Comparison of ENCODE assay signal across 29 cellular contexts in genomic region chr1:201183209-201183608, GRCh38. TPM values are rescaled to one million over a fixed set of nuclear protein-coding genes. Genes with fewer than 3 reads are reported as not detected.
DNase-seq lines count a peak whose midpoint lies in the region; ATAC-seq and TF ChIP-seq lines count a peak whose summit lies in the region.
"Had no signal": no experiment of that assay in that cellular context is flagged by ENCODE, and none has a peak within 500 bp of the region (broad histone marks: within the 10 kb centered on the region; RNA-seq: fewer than 3 reads in every experiment).

No MANE protein-coding gene starts in this region.

- TF ChIP-seq CTCF in RWPE2 (IDR thresholded peaks at IDR 0.05; ENCODE audit: poor library complexity, severe bottlenecking) (no peak), right atrium auricular region (IDR thresholded peaks at IDR 0.05) (no peak)

- no peak overlapping the region for H2BK12ac ChIP-seq in trophoblast cell (ENCODE audit: low read length)

- no peak overlapping the region for H4K8ac ChIP-seq in trophoblast cell (ENCODE audit: low read depth, low read length)

- H2AK5ac ChIP-seq in trophoblast cell (ENCODE audit: low read length), result peak overlapping the region; percentile 73

- H3K4me3 ChIP-seq in RWPE2 (ENCODE audit: severe bottlenecking) (no peak overlapping the region), trophoblast cell (ENCODE audit: low read depth, low read length) (no peak overlapping the region), right atrium auricular region (no peak overlapping the region)
- H3K4me3 ChIP-seq: dorsolateral prefrontal cortex, gastroesophageal sphincter, lung had no signal

- H3K36me3 ChIP-seq in RWPE2 (ENCODE audit: low read depth), result no peaks in the 10 kb centered on the region
- no peaks in the 10 kb centered on the region for H3K36me3 ChIP-seq in trophoblast cell (ENCODE audit: control insufficient read depth in 1 of 2, insufficient read depth in 2 of 2, low read length in 2 of 2)
- H3K36me3 ChIP-seq in right atrium auricular region, result no peaks in the 10 kb centered on the region
- H3K36me3 ChIP-seq: gastroesophageal sphincter had no signal

- DNase-seq in HEK293T (ENCODE audit: extremely low spot score), result no peak
- peak; percentile 61 for DNase-seq in NCI-H146 (lab: John Stamatoyannopoulos, UW)
- DNase-seq in RWPE2 (ENCODE audit: low spot score), result no peak
- no peak for DNase-seq in trophoblast cell
- DNase-seq in LoVo (ENCODE audit: low spot score), result no peak
- DNase-seq in effector CD8-positive, alpha-beta T cell (lab: John Stamatoyannopoulos, UW), result no peak
- no peak for DNase-seq in right atrium auricular region (ENCODE audit: low spot score)
- DNase-seq: activated CD4-positive, alpha-beta memory T cell treated with anti-CD3 and anti-CD28 coated beads, Interleukin-2, amount 10 ng/mL, durations not matched to agents 7 days and 5 days; activated CD8-positive, alpha-beta memory T cell treated with anti-CD3 and anti-CD28 coated beads, Interleukin-2, amount 50 U/mL, for 48 hours; activated naive CD4-positive, alpha-beta T cell treated with anti-CD3 and anti-CD28 coated beads for 36 hours; CD8-positive, alpha-beta memory T cell; cerebellar nuclear complex; DMS 273 treated with DMSO at 0.1 percent for 48 hours; dorsolateral prefrontal cortex; H9; Karpas-422; MV-4-11; NCI-H510A; stimulated activated naive B cell treated with anti-CD40 and anti-IgM and Interleukin-4, amounts not matched to agents 10 μg/mL and 1 μg/mL and 100 μg/mL, for 72 hours; substantia nigra had no signal

- H3K14ac ChIP-seq in trophoblast cell (ENCODE audit: low read length), result no peak overlapping the region

- no CpG with 5 or more reads among the region's 3 CpGs for WGBS in trophoblast cell (ENCODE audit: extremely low coverage, insufficient coverage, insufficient read length)

- H4K12ac ChIP-seq in trophoblast cell (ENCODE audit: low read depth, low read length), result no peak overlapping the region

- H3K23ac ChIP-seq in trophoblast cell (ENCODE audit: low read length), result no peak overlapping the region

- H2BK120ac ChIP-seq in trophoblast cell (ENCODE audit: insufficient read depth, low read length, poor library complexity), result no peak overlapping the region

- H4K91ac ChIP-seq in trophoblast cell (ENCODE audit: low read depth, low read length), result peak overlapping the region; percentile 11

- H2BK5ac ChIP-seq in trophoblast cell (ENCODE audit: low read depth, low read length, poor library complexity), result no peak overlapping the region

- H3K18ac ChIP-seq in trophoblast cell (ENCODE audit: low read length), result no peak overlapping the region

- H3K27ac ChIP-seq in RWPE2 (ENCODE audit: poor library complexity, severe bottlenecking), result no peak overlapping the region
- H3K27ac ChIP-seq in trophoblast cell (ENCODE audit: low read depth, low read length), result no peak overlapping the region
- H3K27ac ChIP-seq in right atrium auricular region, result no peak overlapping the region
- H3K27ac ChIP-seq: dorsolateral prefrontal cortex, gastroesophageal sphincter had no signal

- no peaks in the 10 kb centered on the region for H3K4me1 ChIP-seq in RWPE2 (ENCODE audit: insufficient read depth, poor library complexity, severe bottlenecking)
- H3K4me1 ChIP-seq in trophoblast cell (ENCODE audit: control insufficient read depth in 1 of 2, insufficient read depth in 2 of 2, low read length in 2 of 2), result peaks cover 4 to 9% of the 10 kb centered on the region in 2 experiments
- H3K4me1 ChIP-seq in right atrium auricular region, result peaks cover 0 to 11% of the 10 kb centered on the region in 2 donors
- H3K4me1 ChIP-seq: gastroesophageal sphincter had no signal

- no peak overlapping the region for H2AFZ ChIP-seq in trophoblast cell (ENCODE audit: insufficient read depth, low read length, poor library complexity)

- no peak overlapping the region for H3K4me2 ChIP-seq in trophoblast cell (ENCODE audit: low read length)

- no peak overlapping the region for H3K9ac ChIP-seq in trophoblast cell (ENCODE audit: low read length)

- CTCF ChIA-PET in HEK293T (lab: Yijun Ruan, JAX), result interaction anchor here (0.6 to 1.3 kb wide), 2 partner anchors 11 to 64 kb away, joined by 3 read pairs; no protein-coding TSS in a partner anchor

- POLR2A ChIA-PET in HEK293T (lab: Yijun Ruan, JAX), result interaction anchor here (1.5 kb wide), 1 partner anchor 14 kb away, joined by 3 read pairs; no protein-coding TSS in a partner anchor

- peak; percentile 37; the same call in 2 of the 3 replicates for ATAC-seq in RWPE2 (ENCODE audit: low read depth)
- ATAC-seq: gastroesophageal sphincter; HepG2; natural killer cell treated with Interleukin-12 subunit alpha and Interleukin-12 subunit beta and Interleukin-15 and Interleukin-18, amount 100 ng/mL, for 72 hours; Panc1; stimulated activated naive B cell treated with anti-CD40 and anti-IgM and Interleukin-4, amounts not matched to agents 10 μg/mL and 1 μg/mL and 100 μg/mL, for 72 hours had no signal

- H3K4ac ChIP-seq in trophoblast cell (ENCODE audit: low read depth, low read length), result no peak overlapping the region

- H3K9me3 ChIP-seq in RWPE2 (ENCODE audit: severe bottlenecking), result no peaks in the 10 kb centered on the region
- H3K9me3 ChIP-seq in trophoblast cell (ENCODE audit: insufficient read depth, low read depth, low read length), result peaks cover 7% of the 10 kb centered on the region
- H3K9me3 ChIP-seq in right atrium auricular region, result no peaks in the 10 kb centered on the region
- H3K9me3 ChIP-seq: gastroesophageal sphincter had no signal

- peaks cover 9% of the 10 kb centered on the region for H3K79me1 ChIP-seq in trophoblast cell (ENCODE audit: low read length)

- no peaks in the 10 kb centered on the region for H3K79me2 ChIP-seq in trophoblast cell (ENCODE audit: control insufficient read depth, insufficient read depth, low read length, poor library complexity)

- H3K27me3 ChIP-seq in RWPE2 (ENCODE audit: insufficient read depth, poor library complexity, severe bottlenecking), result no peaks in the 10 kb centered on the region
- no peaks in the 10 kb centered on the region for H3K27me3 ChIP-seq in trophoblast cell (ENCODE audit: insufficient read depth, low read length)
- H3K27me3 ChIP-seq in right atrium auricular region, result no peaks in the 10 kb centered on the region
- H3K27me3 ChIP-seq: gastroesophageal sphincter had no signal

TF ChIP-seq in HEK293T, 16 proteins besides CTCF, POLR2A, EP300 and RAD21:
- no peak for TF ChIP-seq L3MBTL2 (conservative IDR thresholded peaks at IDR 0.05)
- TF ChIP-seq CTBP1 (IDR thresholded peaks at IDR 0.05; ENCODE audit: borderline replicate concordance), result 0 out of 2 replicates have a peak, but pooled peaks have one; percentile 9
- TF ChIP-seq FOXA1 (IDR thresholded peaks at IDR 0.05), result no peak
TF ChIP-seq in HEK293T: peak in this region for 1.

RNA-seq across cellular contexts. Expression of gene IGFN1, which starts 7.4 kb away (rescaled TPM):
- polyA plus RNA-seq in trophoblast cell (2013), result 0.04 and 0.10 TPM in 2 replicates
- total RNA-seq in right atrium auricular region, result not detected
- total RNA-seq: activated CD4-positive, alpha-beta memory T cell treated with anti-CD3 and anti-CD28 coated beads, Interleukin-2, amount 10 ng/mL, durations not matched to agents 7 days and 5 days; activated naive CD4-positive, alpha-beta T cell treated with anti-CD3 and anti-CD28 coated beads for 36 hours; CD8-positive, alpha-beta memory T cell; gastroesophageal sphincter; H9; natural killer cell treated with Interleukin-12 subunit alpha and Interleukin-12 subunit beta and Interleukin-15 and Interleukin-18, amount 100 ng/mL, for 72 hours; T-helper 2 cell treated with Interferon-gamma antibody and Interleukin-4, amounts not matched to agents 100 ng/mL and 5 ng/mL, for 36 hours had no signal
- polyA plus RNA-seq: AG04450; BJ; CD8-positive, alpha-beta memory T cell had no signal

RNA-seq across cellular contexts. Expression of gene TMEM9, which starts 28.9 kb away (rescaled TPM):
- polyA plus RNA-seq in trophoblast cell (2013), result 56.8 and 61.8 TPM in 2 replicates
- 10 to 100 TPM; 41.8 to 63.4 TPM for total RNA-seq in right atrium auricular region

RNA-seq across cellular contexts. Expression of gene ASCL5, which starts 56.2 kb away (rescaled TPM):
- 0.04 and 0.05 TPM in 2 replicates for polyA plus RNA-seq in trophoblast cell (2013)
- not detected for total RNA-seq in right atrium auricular region
- total RNA-seq: activated CD4-positive, alpha-beta memory T cell treated with anti-CD3 and anti-CD28 coated beads, Interleukin-2, amount 10 ng/mL, durations not matched to agents 7 days and 5 days; activated naive CD4-positive, alpha-beta T cell treated with anti-CD3 and anti-CD28 coated beads for 36 hours; gastroesophageal sphincter; HepG2; natural killer cell treated with Interleukin-12 subunit alpha and Interleukin-12 subunit beta and Interleukin-15 and Interleukin-18, amount 100 ng/mL, for 72 hours; omental fat pad; T-helper 2 cell treated with Interferon-gamma antibody and Interleukin-4, amounts not matched to agents 100 ng/mL and 5 ng/mL, for 36 hours had no signal
- polyA plus RNA-seq: AG04450; CD8-positive, alpha-beta memory T cell; HepG2 had no signal
